In genomic region chr16:64545769-64546168, GRCh38 we compare ENCODE assay signal across 29 cellular contexts.
DNase-seq lines count a peak whose midpoint lies in the region; TF ChIP-seq lines count a peak whose summit lies in the region.
"Had no signal": no experiment of that assay in that cellular context is flagged by ENCODE, and none has a peak within 500 bp of the region (broad histone marks: within the 10 kb centered on the region; RNA-seq: fewer than 3 reads in every experiment).

No MANE protein-coding gene starts in this region.

- peaks cover 3% of the 10 kb centered on the region for H3K27me3 Mint-ChIP-seq in endodermal cell (ENCODE audit: insufficient read depth)
- H3K27me3 Mint-ChIP-seq: activated CD8-positive, alpha-beta memory T cell treated with anti-CD3 and anti-CD28 coated beads, Interleukin-2, amount 10 ng/mL, durations not matched to agents 7 days and 5 days; activated naive CD8-positive, alpha-beta T cell treated with anti-CD3 and anti-CD28 coated beads, Interleukin-2, amount 10 ng/mL, durations not matched to agents 7 days and 5 days; central memory CD8-positive, alpha-beta T cell; dendritic cell treated with granulocyte-macrophage colony-stimulating factor and Interleukin-4, amounts not matched to agents 40 ng/mL and 50 ng/mL, for 4 days had no signal

- no peaks in the 10 kb centered on the region for H3K79me2 ChIP-seq in neural cell (replicated peaks; ENCODE audit: insufficient read depth, low read length)

- no peak overlapping the region for H3K27ac Mint-ChIP-seq in endodermal cell
- H3K27ac Mint-ChIP-seq: activated CD8-positive, alpha-beta memory T cell treated with anti-CD3 and anti-CD28 coated beads, Interleukin-2, amount 10 ng/mL, durations not matched to agents 7 days and 5 days; activated naive CD8-positive, alpha-beta T cell treated with anti-CD3 and anti-CD28 coated beads, Interleukin-2, amount 10 ng/mL, durations not matched to agents 7 days and 5 days; dendritic cell treated with granulocyte-macrophage colony-stimulating factor and Interleukin-4, amounts not matched to agents 40 ng/mL and 50 ng/mL, for 4 days; neural progenitor cell had no signal

- H3F3A ChIP-seq in neural cell (ENCODE audit: insufficient read depth, low read length, poor library complexity, severe bottlenecking), result peaks cover 3% of the 10 kb centered on the region

- no peak overlapping the region for H3K4me2 ChIP-seq in neural cell (ENCODE audit: low read length)
- H3K4me2 ChIP-seq: BLaER1 treated with 17β-estradiol and CSF1 and Interleukin-3, amounts not matched to agents 10 nM and 100 nM; neural progenitor cell had no signal

- H3K4me3 ChIP-seq in endodermal cell (ENCODE audit: low read length), result peak overlapping the region; percentile 37
- no peak overlapping the region for H3K4me3 ChIP-seq in neural cell (ENCODE audit: low read length)
- no peak overlapping the region for H3K4me3 ChIP-seq in transverse colon
- H3K4me3 ChIP-seq: ascending aorta; BLaER1 treated with 17β-estradiol and CSF1 and Interleukin-3, amounts not matched to agents 10 nM and 100 nM; neural progenitor cell; right atrium auricular region; spleen; thyroid gland had no signal

- WGBS in endodermal cell (ENCODE audit: insufficient coverage in 1 of 2, insufficient read length in 1 of 2), 2 experiments, result 91 to 100% methylated on average over 2 of the region's 2 CpGs
- 78 to 92% methylated on average over 2 of the region's 2 CpGs for WGBS in transverse colon (ENCODE audit: low coverage in 1 of 2), 2 donors

- no peaks in the 10 kb centered on the region for H4K20me1 ChIP-seq in neural cell (ENCODE audit: insufficient read depth)
- H4K20me1 ChIP-seq: BLaER1 treated with 17β-estradiol and CSF1 and Interleukin-3, amounts not matched to agents 10 nM and 100 nM had no signal

- TF ChIP-seq CTCF in endodermal cell (conservative IDR thresholded peaks at IDR 0.05) (no peak), neural cell (IDR thresholded peaks at IDR 0.05; ENCODE audit: poor library complexity, severe bottlenecking) (no peak), transverse colon (IDR thresholded peaks at IDR 0.05) (no peak)

- no peak for TF ChIP-seq POLR2A in transverse colon (IDR thresholded peaks at IDR 0.05)

- H2AFZ ChIP-seq in neural cell (ENCODE audit: low read depth, low read length), result no peak overlapping the region
- H2AFZ ChIP-seq: neural progenitor cell had no signal

- H3K9ac ChIP-seq in endodermal cell (ENCODE audit: extremely low read depth, low read length, poor library complexity, severe bottlenecking) (no peak overlapping the region), neural cell (ENCODE audit: low read length) (no peak overlapping the region)
- H3K9ac ChIP-seq: BLaER1 treated with 17β-estradiol and CSF1 and Interleukin-3, amounts not matched to agents 10 nM and 100 nM; neural progenitor cell had no signal

- intact Hi-C loops in transverse colon (cut with DNase I; ENCODE audit: low total_unique reads), result no loop called here

- no peak for TF ChIP-seq EP300 in neural cell (conservative IDR thresholded peaks at IDR 0.05; ENCODE audit: poor library complexity, severe bottlenecking)
- no peak for TF ChIP-seq EP300 in transverse colon (IDR thresholded peaks at IDR 0.05; ENCODE audit: low read depth)

- H3K4me1 ChIP-seq in endodermal cell (ENCODE audit: control insufficient read depth, insufficient read depth, low read length), result no peaks in the 10 kb centered on the region
- no peaks in the 10 kb centered on the region for H3K4me1 ChIP-seq in transverse colon
- H3K4me1 ChIP-seq: ascending aorta; BLaER1 treated with 17β-estradiol and CSF1 and Interleukin-3, amounts not matched to agents 10 nM and 100 nM; right atrium auricular region; spleen; thyroid gland had no signal

- H3K4me1 Mint-ChIP-seq in endodermal cell, result no peaks in the 10 kb centered on the region
- H3K4me1 Mint-ChIP-seq: activated CD8-positive, alpha-beta memory T cell treated with anti-CD3 and anti-CD28 coated beads, Interleukin-2, amount 10 ng/mL, durations not matched to agents 7 days and 5 days; activated naive CD8-positive, alpha-beta T cell treated with anti-CD3 and anti-CD28 coated beads, Interleukin-2, amount 10 ng/mL, durations not matched to agents 7 days and 5 days; central memory CD8-positive, alpha-beta T cell had no signal

- in situ Hi-C loops in transverse colon (cut with MboI; ENCODE audit: low pct_ligation_motif_present in 1 of 4, low pct_unique_long_range_greater_than_20kb in 1 of 4, low sequenced_read_pairs in 3 of 4), result no loop called here

- no peaks in the 10 kb centered on the region for H3K27me3 ChIP-seq in endodermal cell (ENCODE audit: control insufficient read depth, insufficient read depth, low read length, poor library complexity, severe bottlenecking)
- no peaks in the 10 kb centered on the region for H3K27me3 ChIP-seq in neural cell (ENCODE audit: insufficient read depth, low read depth, low read length)
- no peaks in the 10 kb centered on the region for H3K27me3 ChIP-seq in transverse colon
- H3K27me3 ChIP-seq: ascending aorta; BLaER1 treated with 17β-estradiol and CSF1 and Interleukin-3, amounts not matched to agents 10 nM and 100 nM; neural progenitor cell; right atrium auricular region; spleen; thyroid gland had no signal

- H3K4me3 Mint-ChIP-seq in endodermal cell, result no peak overlapping the region
- H3K4me3 Mint-ChIP-seq: activated CD8-positive, alpha-beta memory T cell treated with anti-CD3 and anti-CD28 coated beads, Interleukin-2, amount 10 ng/mL, durations not matched to agents 7 days and 5 days; activated naive CD8-positive, alpha-beta T cell treated with anti-CD3 and anti-CD28 coated beads, Interleukin-2, amount 10 ng/mL, durations not matched to agents 7 days and 5 days; central memory CD8-positive, alpha-beta T cell; dendritic cell treated with granulocyte-macrophage colony-stimulating factor and Interleukin-4, amounts not matched to agents 40 ng/mL and 50 ng/mL, for 4 days; neural progenitor cell had no signal

- H3K9me3 ChIP-seq in endodermal cell (ENCODE audit: control insufficient read depth, low read length) (peaks cover 27% of the 10 kb centered on the region), neural cell (ENCODE audit: low read length) (no peaks in the 10 kb centered on the region), transverse colon (no peaks in the 10 kb centered on the region)
- H3K9me3 ChIP-seq: ascending aorta; BLaER1 treated with 17β-estradiol and CSF1 and Interleukin-3, amounts not matched to agents 10 nM and 100 nM; right atrium auricular region; thyroid gland had no signal

- H3K9me2 ChIP-seq in neural cell (ENCODE audit: insufficient read depth, low read length), result no peaks in the 10 kb centered on the region

- H3K27ac ChIP-seq in endodermal cell (ENCODE audit: low read depth, low read length), result no peak overlapping the region
- peak overlapping the region; percentile 50 for H3K27ac ChIP-seq in neural cell (ENCODE audit: low read length)
- H3K27ac ChIP-seq in transverse colon, result no peak overlapping the region
- H3K27ac ChIP-seq: ascending aorta; BLaER1 treated with 17β-estradiol and CSF1 and Interleukin-3, amounts not matched to agents 10 nM and 100 nM; right atrium auricular region; spleen; thyroid gland had no signal

- H3K9me3 Mint-ChIP-seq in endodermal cell, result peaks cover 10% of the 10 kb centered on the region

- peaks cover 2% of the 10 kb centered on the region for H3K36me3 Mint-ChIP-seq in endodermal cell (ENCODE audit: low read depth)
- H3K36me3 Mint-ChIP-seq: activated CD8-positive, alpha-beta memory T cell treated with anti-CD3 and anti-CD28 coated beads, Interleukin-2, amount 10 ng/mL, durations not matched to agents 7 days and 5 days; activated naive CD8-positive, alpha-beta T cell treated with anti-CD3 and anti-CD28 coated beads, Interleukin-2, amount 10 ng/mL, durations not matched to agents 7 days and 5 days; neural progenitor cell had no signal

- TF ChIP-seq RAD21 in neural cell (conservative IDR thresholded peaks at IDR 0.05), result no peak

- H3K36me3 ChIP-seq in endodermal cell (ENCODE audit: control insufficient read depth, insufficient read depth, low read length) (no peaks in the 10 kb centered on the region), neural cell (ENCODE audit: insufficient read depth, low read length) (no peaks in the 10 kb centered on the region), transverse colon (no peaks in the 10 kb centered on the region)
- H3K36me3 ChIP-seq: ascending aorta; BLaER1 treated with 17β-estradiol and CSF1 and Interleukin-3, amounts not matched to agents 10 nM and 100 nM; right atrium auricular region; spleen; thyroid gland had no signal

- DNase-seq in HT1080 (ENCODE audit: low read depth) (peak; percentile 2), NCI-H69 (lab: John Stamatoyannopoulos, UW) (peak; percentile 5), endodermal cell (no peak), NOMO-1 treated with dmso at 0.1 percent for 144 hours (lab: John Stamatoyannopoulos, UW; ENCODE audit: unreplicated experiment) (no peak), NCI-H82 treated with DMSO at 0.1 percent for 48 hours (lab: John Stamatoyannopoulos, UW; ENCODE audit: unreplicated experiment) (no peak), transverse colon (no peak)
- DNase-seq: activated CD4-positive, alpha-beta T cell treated with anti-CD3 and anti-CD28 coated beads, Interleukin-2, amount 50 U/mL, for 4 hours; activated CD8-positive, alpha-beta memory T cell treated with anti-CD3 and anti-CD28 coated beads, Interleukin-2, amount 10 ng/mL, durations not matched to agents 7 days and 5 days; activated gamma-delta T cell treated with Interleukin-2 at 50 U/mL for 16 hours; activated naive CD8-positive, alpha-beta T cell treated with anti-CD3 and anti-CD28 coated beads, Interleukin-2, amount 10 ng/mL, durations not matched to agents 7 days and 5 days; activated T-cell treated with anti-CD3 and anti-CD28 coated beads, Interleukin-2, amount 50 U/mL, for 48 hours; COR-L47; DMS79; hippocampal formation; mesenchymal stem cell; NCI-H1092; NCI-H1694; NCI-H524; SIG-M5; spleen; stimulated activated CD4-positive, alpha-beta T cell treated with anti-CD3 and anti-CD28 coated beads, Interleukin-2, amount 100 ng/mL, for 48 hours; thyroid gland had no signal

TF ChIP-seq in neural cell, 6 proteins besides CTCF, POLR2A, EP300 and RAD21 (continues in another document):
- TF ChIP-seq TAF1 (IDR thresholded peaks at IDR 0.05; ENCODE audit: low read depth), result no peak

Comparison
In these comparisons a context has a peak if more than half of its experiments do, and no peak if none do; other contexts are left out.
1. DNase-seq: peak in HT1080 (single experiment) and NCI-H69 (single experiment); none in endodermal cell (single experiment), NOMO-1 treated with dmso at 0.1 percent for 144 hours (single experiment), NCI-H82 treated with DMSO at 0.1 percent for 48 hours (single experiment) and transverse colon (single experiment).